Comparison of ENCODE assay signal across 11 cellular contexts in genomic region chr18:54968231-54968630, GRCh38. TPM values are rescaled to one million over a fixed set of nuclear protein-coding genes. Genes with fewer than 3 reads are reported as not detected.
DNase-seq lines count a peak whose midpoint lies in the region; ATAC-seq, FAIRE-seq and TF ChIP-seq lines count a peak whose summit lies in the region.
"Not testable (repeated sequence)": the region's sequence is repeated elsewhere in the genome, so short reads cannot be mapped to it uniquely, and the experiment has no call there.
"Had no signal": no experiment of that assay in that cellular context is flagged by ENCODE, and none has a peak within 500 bp of the region (broad histone marks: within the 10 kb centered on the region; RNA-seq: fewer than 3 reads in every experiment).

No MANE protein-coding gene starts in this region.

- not testable (repeated sequence) for TF ChIP-seq RAD21 in A549 (conservative IDR thresholded peaks at IDR 0.05 in 1 of 2, IDR thresholded peaks at IDR 0.05 in 1 of 2)

- H3K9me3 Mint-ChIP-seq in astrocyte (ENCODE audit: unreplicated experiment): not testable (repeated sequence)

- CTCF ChIA-PET in A549 (lab: Yijun Ruan, JAX): interaction anchor here (1.2 to 1.7 kb wide), 3 partner anchors 28 to 296 kb away, joined by 3 to 5 read pairs (median 3); no protein-coding TSS in a partner anchor
- CTCF ChIA-PET in endothelial cell of umbilical vein (lab: Charles Lee): interaction anchor here (0.7 to 1.4 kb wide), 3 partner anchors 47 to 289 kb away, joined by 3 to 4 read pairs (median 3); no protein-coding TSS in a partner anchor

- not testable (repeated sequence) for H3K4me3 Mint-ChIP-seq in astrocyte (ENCODE audit: unreplicated experiment)

- not testable (repeated sequence) for TF ChIP-seq CTCF in A549 (IDR thresholded peaks at IDR 0.05); astrocyte (IDR thresholded peaks at IDR 0.05; ENCODE audit: insufficient read depth, low read depth, low read length); endothelial cell of umbilical vein (IDR thresholded peaks at IDR 0.05; ENCODE audit: extremely low read depth in 1 of 2, insufficient read depth in 1 of 2, low read depth in 1 of 2, low read length in 2 of 2)

- not testable (repeated sequence) for H3K4me1 Mint-ChIP-seq in astrocyte (ENCODE audit: low read depth, unreplicated experiment)

- not testable (repeated sequence) for H3K27me3 Mint-ChIP-seq in astrocyte (ENCODE audit: low read depth, unreplicated experiment)

- BruUV-seq in endothelial cell of umbilical vein (replicated peaks; lab: Mats Ljungman, UMichigan): not testable (repeated sequence)

- peak in 1 of 2 experiments; percentile 71; a peak in 3 of 6 replicates for ATAC-seq in A549

- H4K20me1 ChIP-seq in astrocyte (ENCODE audit: insufficient read depth, low read length); endothelial cell of umbilical vein (replicated peaks; ENCODE audit: control insufficient read depth, extremely low read depth, insufficient read depth, low read length): not testable (repeated sequence)

- peak overlapping the region; percentile 86 for H3K27ac Mint-ChIP-seq in astrocyte (ENCODE audit: unreplicated experiment)

- not testable (repeated sequence) for H3K27me3 ChIP-seq in astrocyte (ENCODE audit: insufficient read depth, low read length); endothelial cell of umbilical vein (ENCODE audit: control insufficient read depth in 2 of 2, insufficient read depth in 2 of 2, low read length in 2 of 2)

- WGBS in A549 (ENCODE audit: missing lambda C conversion rate): 27% methylated on average over 9 of the region's 9 CpGs

- not testable (repeated sequence) for H3K9me1 ChIP-seq in endothelial cell of umbilical vein (replicated peaks; ENCODE audit: control insufficient read depth, extremely low read depth, insufficient read depth, low read length)

- not testable (repeated sequence) for H3K9ac ChIP-seq in astrocyte (ENCODE audit: low read length)
- H3K9ac ChIP-seq in endothelial cell of umbilical vein (replicated peaks; ENCODE audit: extremely low read depth, insufficient read depth, low read length): peak overlapping the region; percentile 30

- H3K79me2 ChIP-seq in astrocyte (ENCODE audit: insufficient read depth, low read length); endothelial cell of umbilical vein (ENCODE audit: control insufficient read depth, insufficient read depth, low read length): not testable (repeated sequence)

- H3K9me3 ChIP-seq in A549; astrocyte (ENCODE audit: insufficient read depth, low read depth, low read length); endothelial cell of umbilical vein (replicated peaks; ENCODE audit: control insufficient read depth, insufficient read depth, low read length): not testable (repeated sequence)

- dilution Hi-C loops in endothelial cell of umbilical vein (cut with MboI; ENCODE audit: extremely low pct_ligation_motif_present, low sequenced_read_pairs): not testable (repeated sequence)

- not testable (repeated sequence) for H3K36me3 ChIP-seq in astrocyte (ENCODE audit: insufficient read depth, low read length); endothelial cell of umbilical vein (ENCODE audit: control insufficient read depth in 2 of 2, extremely low read depth in 1 of 2, insufficient read depth in 2 of 2, low read length in 2 of 2)

- H3K4me2 ChIP-seq in A549: peak overlapping the region; percentile 44
- peak overlapping the region; percentile 24 for H3K4me2 ChIP-seq in astrocyte (ENCODE audit: low read length)
- H3K4me2 ChIP-seq in endothelial cell of umbilical vein (ENCODE audit: insufficient read depth, low read length): not testable (repeated sequence)

- DNase-seq in A549 (ENCODE audit: low read depth in 1 of 2, low spot score in 1 of 2) (peak in 1 of 2 experiments; percentile 45), ELF-1 (ENCODE audit: low read depth, low spot score) (peak; percentile 3), HT1080 (ENCODE audit: low read depth) (peak; percentile 57), RKO (ENCODE audit: low spot score) (peak; percentile 5), astrocyte (ENCODE audit: low read depth) (peak; percentile 76), endothelial cell of umbilical vein (ENCODE audit: low read depth, low spot score) (peak; percentile 27), iris pigment epithelial cell (ENCODE audit: low read depth) (peak; percentile 89), renal cortical epithelial cell (ENCODE audit: low read depth) (peak; percentile 46)

- peak overlapping the region; percentile 34 for H2AFZ ChIP-seq in astrocyte (ENCODE audit: low read depth, low read length)
- peak overlapping the region; percentile 30 for H2AFZ ChIP-seq in endothelial cell of umbilical vein (ENCODE audit: low read depth, low read length)

- FAIRE-seq in A549 (lab: Jason Lieb, UNC); astrocyte (lab: Jason Lieb, UNC): not testable (repeated sequence)
- peak; percentile 75 for FAIRE-seq in endothelial cell of umbilical vein (lab: Jason Lieb, UNC)

- H3K4me1 ChIP-seq in A549: peaks cover 19% of the 10 kb centered on the region
- not testable (repeated sequence) for H3K4me1 ChIP-seq in astrocyte (ENCODE audit: insufficient read depth, low read length); endothelial cell of umbilical vein (ENCODE audit: control insufficient read depth, extremely low read depth, insufficient read depth, low read length)

- POLR2A ChIA-PET in A549 (lab: Yijun Ruan, JAX); endothelial cell of umbilical vein (lab: Charles Lee): not testable (repeated sequence)

- H3K36me3 Mint-ChIP-seq in astrocyte (ENCODE audit: low read depth, unreplicated experiment): not testable (repeated sequence)

- not testable (repeated sequence) for H3K4me3 ChIP-seq in A549; astrocyte (ENCODE audit: insufficient read depth, low read depth, low read length); endothelial cell of umbilical vein (replicated peaks in 1 of 3; ENCODE audit: insufficient read depth in 1 of 3, low read depth in 1 of 3, low read length in 3 of 3)

- TF ChIP-seq EP300 in A549 (IDR thresholded peaks at IDR 0.05): peak; percentile 34 to 68; a peak in 1 of 5 replicates

- TF ChIP-seq POLR2A in A549 (IDR thresholded peaks at IDR 0.05; ENCODE audit: low read length); endothelial cell of umbilical vein (IDR thresholded peaks at IDR 0.05; ENCODE audit: low read depth, low read length): not testable (repeated sequence)

- H3K27ac ChIP-seq in A549 (peak overlapping the region; percentile 69 to 71), astrocyte (ENCODE audit: low read depth, low read length) (peak overlapping the region; percentile 68), endothelial cell of umbilical vein (ENCODE audit: insufficient read depth, low read depth, low read length) (peak overlapping the region; percentile 71)

- intact Hi-C loops in endothelial cell of umbilical vein (cut with micrococcal nuclease): not testable (repeated sequence)

TF ChIP-seq in A549, 52 proteins besides CTCF, POLR2A, EP300 and RAD21:
- peak; percentile 61 to 82 for TF ChIP-seq CEBPB (IDR thresholded peaks at IDR 0.05)
- 0 out of 5 replicates have a peak, but pooled peaks of 1 of the 2 experiments have one; percentile 51 for TF ChIP-seq JUN (IDR thresholded peaks at IDR 0.05)
- peak; percentile 62; the same call in 1 of the 2 replicates for TF ChIP-seq GATA3 (IDR thresholded peaks at IDR 0.05; ENCODE audit: borderline replicate concordance)
- peak; percentile 59; the same call in 1 of the 2 replicates for TF ChIP-seq JUNB (IDR thresholded peaks at IDR 0.05)
- peak; percentile 43; the same call in 1 of the 2 replicates for TF ChIP-seq FOSL2 (IDR thresholded peaks at IDR 0.05)
- TF ChIP-seq FOSL2 (CRISPR knock-in tag; IDR thresholded peaks at IDR 0.05): peak; percentile 79

TF ChIP-seq in endothelial cell of umbilical vein, 7 proteins besides CTCF, POLR2A, EP300 and RAD21:
- TF ChIP-seq JUN (IDR thresholded peaks at IDR 0.05; ENCODE audit: borderline replicate concordance, insufficient read depth, insufficient read length, low read depth): peak; percentile 17
- TF ChIP-seq FOS (IDR thresholded peaks at IDR 0.05; ENCODE audit: borderline replicate concordance, insufficient read depth, low read length): peak; percentile 41

RNA-seq across cellular contexts. Expression of gene CCDC68, which starts 9.0 kb away (rescaled TPM):
- 11.2 and 12.4 TPM in 2 replicates for polyA plus RNA-seq in A549 (2011; rRNA removed)
- polyA plus RNA-seq in A549 (2012; cell fraction: cytosol; rRNA removed): 0.89 and 0.91 TPM in 2 replicates
- 0.47 and 1.2 TPM in 2 replicates for polyA plus RNA-seq in A549 (2012; cell fraction: nucleus; rRNA removed)
- 2.8 to 3.1 TPM (median 3.1 TPM) in 3 replicates for polyA plus RNA-seq in A549 (2017; fragmentation: RNase III; extraction: RNeasy Plus Mini Kit Qiagen cat#74134 plus additional on column Dnase treatment)
- 3.4 and 6.3 TPM in 2 replicates for polyA minus RNA-seq in A549 (2011; rRNA and poly(A)+ RNA removed)
- 0.08 TPM in 1 of 2 replicates, not detected in the other for total RNA-seq in HT1080 (2014; rRNA removed; shearing (Covaris generic))
- 0.67 and 0.73 TPM in 2 replicates for polyA plus RNA-seq in HT1080 (2015; cell fraction: cytosol; rRNA removed)
- polyA plus RNA-seq in HT1080 (2015; cell fraction: nucleus; rRNA removed): 0.41 and 0.93 TPM in 2 replicates
- 2.2 and 2.4 TPM in 2 replicates for total RNA-seq in astrocyte
- 1.0 and 2.9 TPM in 2 replicates for total RNA-seq in endothelial cell of umbilical vein
- polyA plus RNA-seq in endothelial cell of umbilical vein: 0.22 and 0.72 TPM in 2 replicates
- 0.56 and 0.70 TPM in 2 replicates for polyA plus RNA-seq in endothelial cell of umbilical vein (2011; cell fraction: cytosol; rRNA removed)
- polyA plus RNA-seq in endothelial cell of umbilical vein (2011; cell fraction: nucleus; rRNA removed): 1.4 and 2.4 TPM in 2 replicates
- polyA plus RNA-seq in endothelial cell of umbilical vein (2012): 7.3 and 8.5 TPM in 2 replicates
- 0.25 and 1.1 TPM in 2 replicates for polyA minus RNA-seq in endothelial cell of umbilical vein
- polyA minus RNA-seq in endothelial cell of umbilical vein (2011; cell fraction: cytosol; rRNA and poly(A)+ RNA removed): 3.2 TPM
- 1.3 and 2.0 TPM in 2 replicates for polyA minus RNA-seq in endothelial cell of umbilical vein (2011; cell fraction: nucleus; rRNA and poly(A)+ RNA removed)
- total RNA-seq in renal cortical epithelial cell: 3.8 and 5.5 TPM in 2 replicates
- total RNA-seq: activated CD4-positive, alpha-beta T cell treated with anti-CD3 and anti-CD28 coated beads for 36 hours; activated CD8-positive, alpha-beta T cell treated with anti-CD3 and anti-CD28 coated beads, Interleukin-2, amount 10 ng/mL, durations not matched to agents 7 days and 5 days; activated T-helper 2 cell treated with anti-CD3 and anti-CD28 coated beads, Interferon-gamma antibody, Interleukin-2, Interleukin-4, amounts not matched to agents 10 μg/mL and 5 μg/mL and 100 μg/mL, durations not matched to agents 14 hours and 24 hours and 36 hours had no signal
